Comparison of ENCODE assay signal across 1 cellular context in genomic region chr6:35428421-35429149, GRCh38.
TF ChIP-seq lines count a peak whose summit lies in the region.

No MANE protein-coding gene starts in this region.

TF ChIP-seq in HepG2, 621 proteins besides CTCF, POLR2A, EP300 and RAD21 (continued from another document and continues in another):
- TF ChIP-seq FUBP1 (CRISPR knock-in tag; IDR thresholded peaks at IDR 0.05; ENCODE audit: borderline replicate concordance) (0 out of 2 replicates have a peak, but pooled peaks have one; percentile 51), HNF1A (IDR thresholded peaks at IDR 0.05; ENCODE audit: low read depth) (peak; percentile 37; the same call in 1 of the 2 replicates), HNF1A (CRISPR knock-in tag; IDR thresholded peaks at IDR 0.05; ENCODE audit: borderline replicate concordance) (no peak; the same call in 1 of the 2 replicates), AGO2 (optimal IDR thresholded peaks at IDR 0.05; ENCODE audit: low read depth, low read length) (no peak), ZNF713 (CRISPR knock-in tag; IDR thresholded peaks at IDR 0.05) (no peak), ZBTB37 (CRISPR knock-in tag; IDR thresholded peaks at IDR 0.05) (no peak), ZNF543 (CRISPR knock-in tag; IDR thresholded peaks at IDR 0.05) (0 out of 2 replicates have a peak, but pooled peaks have one; percentile 48), ZGPAT (CRISPR knock-in tag; IDR thresholded peaks at IDR 0.05) (peak; percentile 86), SNAPC4 (CRISPR knock-in tag; IDR thresholded peaks at IDR 0.05) (0 out of 2 replicates have a peak, but pooled peaks have one; percentile 33), HBP1 (CRISPR knock-in tag; IDR thresholded peaks at IDR 0.05; ENCODE audit: low read depth) (peak; percentile 83; the same call in 1 of the 2 replicates), ZBTB43 (CRISPR knock-in tag; conservative IDR thresholded peaks at IDR 0.05) (peak; percentile 83), ARHGAP35 (CRISPR knock-in tag; IDR thresholded peaks at IDR 0.05; ENCODE audit: borderline replicate concordance) (0 out of 2 replicates have a peak, but pooled peaks have one; percentile 64), ZNF710 (CRISPR knock-in tag; IDR thresholded peaks at IDR 0.05; ENCODE audit: borderline replicate concordance) (peak; percentile 34; the same call in 1 of the 2 replicates), ZFX (CRISPR knock-in tag; IDR thresholded peaks at IDR 0.05; ENCODE audit: low read depth) (peak; percentile 47; the same call in 1 of the 2 replicates), HMG20A (CRISPR knock-in tag; IDR thresholded peaks at IDR 0.05; ENCODE audit: borderline replicate concordance) (peak; percentile 68; the same call in 1 of the 2 replicates), NCOA2 (CRISPR knock-in tag; IDR thresholded peaks at IDR 0.05) (peak; percentile 28), DMTF1 (CRISPR knock-in tag; IDR thresholded peaks at IDR 0.05) (0 out of 2 replicates have a peak, but pooled peaks have one; percentile 45), PATZ1 (CRISPR knock-in tag; IDR thresholded peaks at IDR 0.05) (peak; percentile 78), SOX5 (CRISPR knock-in tag; IDR thresholded peaks at IDR 0.05; ENCODE audit: borderline replicate concordance) (peak; percentile 70), IRF9 (CRISPR knock-in tag; IDR thresholded peaks at IDR 0.05; ENCODE audit: borderline replicate concordance) (peak; percentile 54; the same call in 1 of the 2 replicates), SRY (CRISPR knock-in tag; IDR thresholded peaks at IDR 0.05) (0 out of 2 replicates have a peak, but pooled peaks have one; percentile 34), TGIF2 (CRISPR knock-in tag; IDR thresholded peaks at IDR 0.05) (0 out of 2 replicates have a peak, but pooled peaks have one; percentile 7)
